ENCODE assay signal across 18 cellular contexts in genomic region chr2:235707411-235708096, GRCh38.
"Had no signal": no experiment of that assay in that cellular context is flagged by ENCODE, and none has a peak within 500 bp of the region (broad histone marks: within the 10 kb centered on the region; RNA-seq: fewer than 3 reads in every experiment).

No MANE protein-coding gene starts in this region.

- DNase-seq: activated CD4-positive, alpha-beta T cell treated with anti-CD3 and anti-CD28 coated beads, Interleukin-2, amount 10 ng/mL, durations not matched to agents 24 days and 14 days; activated CD4-positive, CD25-positive, alpha-beta regulatory T cell; activated naive CD4-positive, alpha-beta T cell; activated naive CD8-positive, alpha-beta T cell treated with anti-CD3 and anti-CD28 coated beads, Interleukin-2, amount 10 ng/mL, durations not matched to agents 7 days and 5 days; aorta; islet precursor cell; midbrain; stimulated activated CD4-positive, alpha-beta T cell treated with anti-CD3 and anti-CD28 coated beads, Interleukin-15, amount 100 ng/mL, for 24 hours; stimulated activated CD4-positive, alpha-beta T cell treated with anti-CD3 and anti-CD28 coated beads, Interleukin-4, amount 100 ng/mL, for 4 hours; stimulated activated CD8-positive, alpha-beta memory T cell treated with anti-CD3 and anti-CD28 coated beads, Interleukin-4, amount 100 ng/mL, for 48 hours; stimulated activated naive CD4-positive, alpha-beta T cell treated with Interleukin-2 at 50 U/mL for 16 hours; transverse colon had no signal

- H3K4me3 Mint-ChIP-seq: activated CD4-positive, alpha-beta T cell treated with anti-CD3 and anti-CD28 coated beads, Interleukin-2, amount 10 ng/mL, durations not matched to agents 24 days and 14 days; activated naive CD8-positive, alpha-beta T cell treated with anti-CD3 and anti-CD28 coated beads, Interleukin-2, amount 10 ng/mL, durations not matched to agents 7 days and 5 days; T-helper 2 cell treated with Interferon-gamma antibody and Interleukin-4, amounts not matched to agents 5 μg/mL and 100 μg/mL, for 36 hours had no signal

- H3K4me3 ChIP-seq: gastroesophageal sphincter, lung, skin epidermis, transverse colon had no signal

- H3K9me3 Mint-ChIP-seq: activated CD4-positive, alpha-beta T cell treated with anti-CD3 and anti-CD28 coated beads, Interleukin-2, amount 10 ng/mL, durations not matched to agents 24 days and 14 days; activated naive CD8-positive, alpha-beta T cell treated with anti-CD3 and anti-CD28 coated beads, Interleukin-2, amount 10 ng/mL, durations not matched to agents 7 days and 5 days; T-helper 2 cell treated with Interferon-gamma antibody and Interleukin-4, amounts not matched to agents 5 μg/mL and 100 μg/mL, for 36 hours had no signal

- FAIRE-seq: colon, endometrium had no signal

- H3K4me1 Mint-ChIP-seq: activated CD4-positive, alpha-beta T cell treated with anti-CD3 and anti-CD28 coated beads, Interleukin-2, amount 10 ng/mL, durations not matched to agents 24 days and 14 days; activated naive CD8-positive, alpha-beta T cell treated with anti-CD3 and anti-CD28 coated beads, Interleukin-2, amount 10 ng/mL, durations not matched to agents 7 days and 5 days had no signal

- H3K27me3 ChIP-seq: gastroesophageal sphincter, transverse colon had no signal

- H3K36me3 ChIP-seq: transverse colon had no signal

- H3K27ac ChIP-seq: gastroesophageal sphincter, skin epidermis had no signal

- H3K27me3 Mint-ChIP-seq: activated CD4-positive, alpha-beta T cell treated with anti-CD3 and anti-CD28 coated beads, Interleukin-2, amount 10 ng/mL, durations not matched to agents 24 days and 14 days; activated naive CD8-positive, alpha-beta T cell treated with anti-CD3 and anti-CD28 coated beads, Interleukin-2, amount 10 ng/mL, durations not matched to agents 7 days and 5 days had no signal

- H3K27ac Mint-ChIP-seq: activated CD4-positive, alpha-beta T cell treated with anti-CD3 and anti-CD28 coated beads, Interleukin-2, amount 10 ng/mL, durations not matched to agents 24 days and 14 days; activated naive CD8-positive, alpha-beta T cell treated with anti-CD3 and anti-CD28 coated beads, Interleukin-2, amount 10 ng/mL, durations not matched to agents 7 days and 5 days; T-helper 2 cell treated with Interferon-gamma antibody and Interleukin-4, amounts not matched to agents 5 μg/mL and 100 μg/mL, for 36 hours had no signal

- H3K36me3 Mint-ChIP-seq: activated naive CD8-positive, alpha-beta T cell treated with anti-CD3 and anti-CD28 coated beads, Interleukin-2, amount 10 ng/mL, durations not matched to agents 7 days and 5 days had no signal

- ATAC-seq: gastroesophageal sphincter had no signal

- H3K9me3 ChIP-seq: gastroesophageal sphincter, transverse colon had no signal
